ENCODE assay signal across 1 cellular context in genomic region chr2:134918518-134919359, GRCh38.
TF ChIP-seq lines count a peak whose summit lies in the region.

TSS of gene CCNT2 (plus strand) at chr2:134918822. CDS start at chr2:134918855, 33 bp downstream.

TF ChIP-seq in HepG2, 621 proteins besides CTCF, POLR2A, EP300 and RAD21 (continued from another document and continues in another):
- TF ChIP-seq STAT6 (CRISPR knock-in tag; IDR thresholded peaks at IDR 0.05; ENCODE audit: borderline replicate concordance) (peak; percentile 68), ARNT (IDR thresholded peaks at IDR 0.05) (no peak), SAFB2 (CRISPR knock-in tag; IDR thresholded peaks at IDR 0.05; ENCODE audit: borderline replicate concordance, low read depth) (peak; percentile 81; the same call in 1 of the 2 replicates), SIX1 (CRISPR knock-in tag; IDR thresholded peaks at IDR 0.05; ENCODE audit: borderline replicate concordance) (no peak; the same call in 1 of the 2 replicates), ZNF770 (CRISPR knock-in tag; IDR thresholded peaks at IDR 0.05) (peak; percentile 47; the same call in 1 of the 2 replicates), ZNF280B (CRISPR knock-in tag; IDR thresholded peaks at IDR 0.05; ENCODE audit: borderline replicate concordance) (peak; percentile 84), ZNF275 (CRISPR knock-in tag; IDR thresholded peaks at IDR 0.05; ENCODE audit: borderline replicate concordance) (peak; percentile 96), ZNF709 (CRISPR knock-in tag; IDR thresholded peaks at IDR 0.05) (peak; percentile 76; the same call in 1 of the 2 replicates), ZNF747 (CRISPR knock-in tag; IDR thresholded peaks at IDR 0.05; ENCODE audit: borderline replicate concordance) (peak; percentile 90; the same call in 1 of the 2 replicates), ZBTB40 (IDR thresholded peaks at IDR 0.05) (no peak), ZBTB40 (CRISPR knock-in tag; IDR thresholded peaks at IDR 0.05) (peak; percentile 75), ZNF34 (CRISPR knock-in tag; IDR thresholded peaks at IDR 0.05; ENCODE audit: borderline replicate concordance) (0 out of 2 replicates have a peak, but pooled peaks have one; percentile 67), ZNF552 (CRISPR knock-in tag; IDR thresholded peaks at IDR 0.05; ENCODE audit: borderline replicate concordance) (no peak), ZNF577 (CRISPR knock-in tag; IDR thresholded peaks at IDR 0.05; ENCODE audit: borderline replicate concordance, low read depth) (no peak), YEATS2 (CRISPR knock-in tag; IDR thresholded peaks at IDR 0.05; ENCODE audit: borderline replicate concordance) (peak; percentile 93; the same call in 1 of the 2 replicates), THRA (CRISPR knock-in tag; IDR thresholded peaks at IDR 0.05; ENCODE audit: borderline replicate concordance) (peak; percentile 16; the same call in 1 of the 2 replicates), DNMT1 (CRISPR knock-in tag; IDR thresholded peaks at IDR 0.05) (no peak), SP1 (IDR thresholded peaks at IDR 0.05) (peak; percentile 69), SP1 (CRISPR knock-in tag; IDR thresholded peaks at IDR 0.05) (peak; percentile 99), PBX2 (CRISPR knock-in tag; IDR thresholded peaks at IDR 0.05) (no peak), MED13 (CRISPR knock-in tag; IDR thresholded peaks at IDR 0.05) (peak; percentile 63; the same call in 1 of the 2 replicates), ZNF484 (CRISPR knock-in tag; IDR thresholded peaks at IDR 0.05; ENCODE audit: borderline replicate concordance, low read depth) (no peak), ZNF503 (CRISPR knock-in tag; IDR thresholded peaks at IDR 0.05) (0 out of 2 replicates have a peak, but pooled peaks have one; percentile 4), ZNF841 (CRISPR knock-in tag; IDR thresholded peaks at IDR 0.05; ENCODE audit: borderline replicate concordance) (no peak), GLMP (CRISPR knock-in tag; IDR thresholded peaks at IDR 0.05; ENCODE audit: borderline replicate concordance) (no peak), ZFAT (CRISPR knock-in tag; conservative IDR thresholded peaks at IDR 0.05) (peak; percentile 10; the same call in 1 of the 2 replicates), CREB1 (IDR thresholded peaks at IDR 0.05) (peak; percentile 95), CREB1 (CRISPR knock-in tag; IDR thresholded peaks at IDR 0.05) (peak; percentile 97), ZNF660 (CRISPR knock-in tag; IDR thresholded peaks at IDR 0.05; ENCODE audit: borderline replicate concordance, low read depth) (no peak), ZNF563 (CRISPR knock-in tag; IDR thresholded peaks at IDR 0.05) (peak; percentile 68; the same call in 1 of the 2 replicates), HNRNPLL (IDR thresholded peaks at IDR 0.05; ENCODE audit: low read depth, low read length, poor library complexity, severe bottlenecking) (peak; percentile 66), SP140L (CRISPR knock-in tag; IDR thresholded peaks at IDR 0.05; ENCODE audit: borderline replicate concordance) (no peak)
